ENCODE assay signal across 9 cellular contexts in genomic region chr3:33884204-33884561, GRCh38.
DNase-seq lines count a peak whose midpoint lies in the region; ATAC-seq and TF ChIP-seq lines count a peak whose summit lies in the region.
"Had no signal": no experiment of that assay in that cellular context is flagged by ENCODE, and none has a peak within 500 bp of the region (broad histone marks: within the 10 kb centered on the region; RNA-seq: fewer than 3 reads in every experiment).

No MANE protein-coding gene starts in this region.

- DNase-seq in MCF 10A (ENCODE audit: unreplicated experiment): peak; percentile 37
- DNase-seq in mammary epithelial cell: no peak
- DNase-seq in PC-3: peak; percentile 24
- DNase-seq in cardiac muscle cell (ENCODE audit: low read depth in 1 of 2, low spot score in 1 of 2): peak; percentile 21 to 46
- DNase-seq in thoracic aorta (ENCODE audit: low spot score): no peak
- DNase-seq in putamen (ENCODE audit: low spot score): no peak
- DNase-seq: activated naive CD8-positive, alpha-beta T cell treated with anti-CD3 and anti-CD28 coated beads, Interleukin-2, amount 10 ng/mL, durations not matched to agents 7 days and 5 days had no signal

- POLR2A ChIA-PET in MCF 10A (lab: Yijun Ruan, JAX): interaction anchor here (2.8 kb wide), 1 partner anchor 800 kb away, joined by 10 read pairs; no protein-coding TSS in a partner anchor
- POLR2A ChIA-PET in PC-3 (lab: Charles Lee; ENCODE audit: unreplicated experiment): no interaction called here

- intact Hi-C loops in MCF 10A (cut with micrococcal nuclease) (no loop called here), mammary epithelial cell (cut with micrococcal nuclease) (loop anchor here (1.0 to 5.0 kb wide), 3 partner anchors 96 to 800 kb away; no protein-coding TSS in a partner anchor), PC-3 (cut with micrococcal nuclease) (loop anchor here (5.0 kb wide), 2 partner anchors 98 to 1773 kb away; no protein-coding TSS in a partner anchor)

- H3K27me3 Mint-ChIP-seq in MCF 10A (ENCODE audit: insufficient read depth, unreplicated experiment): peaks cover 27% of the 10 kb centered on the region

- ATAC-seq in PC-3 (peak; percentile 60), thoracic aorta (ENCODE audit: insufficient number of reproducible peaks, low FRiP score, low read depth) (no peak), GM19035 (IDR thresholded peaks at IDR 0.05; ENCODE audit: unreplicated experiment) (no peak), GM21447 (IDR thresholded peaks at IDR 0.05; ENCODE audit: unreplicated experiment) (no peak)

- no peak overlapping the region for H3K9ac ChIP-seq in mammary epithelial cell (ENCODE audit: insufficient read depth, low read length)
- H3K9ac ChIP-seq in PC-3 (ENCODE audit: low read length): no peak overlapping the region

- H3K4me3 Mint-ChIP-seq in MCF 10A (ENCODE audit: unreplicated experiment): no peak overlapping the region
- H3K4me3 Mint-ChIP-seq: activated naive CD8-positive, alpha-beta T cell treated with anti-CD3 and anti-CD28 coated beads, Interleukin-2, amount 10 ng/mL, durations not matched to agents 7 days and 5 days had no signal

- H4K20me1 ChIP-seq in mammary epithelial cell (ENCODE audit: insufficient read depth, low read length) (no peaks in the 10 kb centered on the region), PC-3 (ENCODE audit: low read length) (no peaks in the 10 kb centered on the region)

- H3K4me2 ChIP-seq in mammary epithelial cell (ENCODE audit: insufficient read depth, low read depth, low read length) (no peak overlapping the region), PC-3 (ENCODE audit: low read length) (no peak overlapping the region)

- H3K4me3 ChIP-seq in mammary epithelial cell (replicated peaks in 1 of 3; ENCODE audit: insufficient read depth in 1 of 3, low read depth in 2 of 3, low read length in 3 of 3) (no peak overlapping the region), PC-3 (ENCODE audit: low read length) (no peak overlapping the region), cardiac muscle cell (no peak overlapping the region), thoracic aorta (peak overlapping the region; percentile 62)

- peak; percentile 33 for TF ChIP-seq CTCF in MCF 10A (IDR thresholded peaks at IDR 0.05; ENCODE audit: unreplicated experiment)
- TF ChIP-seq CTCF in mammary epithelial cell (conservative IDR thresholded peaks at IDR 0.05 in 1 of 2, IDR thresholded peaks at IDR 0.05 in 1 of 2; ENCODE audit: extremely low read depth in 1 of 2, insufficient read depth in 1 of 2, low read depth in 1 of 2, low read length in 2 of 2): no peak
- peak; percentile 27 for TF ChIP-seq CTCF in PC-3 (conservative IDR thresholded peaks at IDR 0.05; ENCODE audit: low read depth, low read length)
- TF ChIP-seq CTCF in cardiac muscle cell (IDR thresholded peaks at IDR 0.05; ENCODE audit: low read depth, low read length): peak; percentile 33
- peak; percentile 51 for TF ChIP-seq CTCF in thoracic aorta (IDR thresholded peaks at IDR 0.05)

- in situ Hi-C loops in mammary epithelial cell (cut with MboI; ENCODE audit: low sequenced_read_pairs in 2 of 2): loop anchor here in 1 of 2 donors (25.0 kb wide), 1 partner anchor 803 kb away; no protein-coding TSS in a partner anchor

- no peaks in the 10 kb centered on the region for H3K9me2 ChIP-seq in PC-3 (replicated peaks; ENCODE audit: low read length)

- H3K27me3 ChIP-seq in mammary epithelial cell (ENCODE audit: insufficient read depth, low read length) (no peaks in the 10 kb centered on the region), PC-3 (ENCODE audit: low read length) (no peaks in the 10 kb centered on the region), cardiac muscle cell (no peaks in the 10 kb centered on the region), thoracic aorta (replicated peaks; ENCODE audit: insufficient read depth) (no peaks in the 10 kb centered on the region)

- H3K9me3 ChIP-seq in mammary epithelial cell (replicated peaks; ENCODE audit: insufficient read depth, low read length) (no peaks in the 10 kb centered on the region), PC-3 (ENCODE audit: low read length) (no peaks in the 10 kb centered on the region), cardiac muscle cell (ENCODE audit: low read depth) (no peaks in the 10 kb centered on the region), thoracic aorta (no peaks in the 10 kb centered on the region)

- peaks cover 14% of the 10 kb centered on the region for H3K4me1 ChIP-seq in mammary epithelial cell (ENCODE audit: insufficient read depth, low read length)
- H3K4me1 ChIP-seq in PC-3 (ENCODE audit: insufficient read depth, low read length): no peaks in the 10 kb centered on the region
- peaks cover 8% of the 10 kb centered on the region for H3K4me1 ChIP-seq in cardiac muscle cell (ENCODE audit: low read depth)
- H3K4me1 ChIP-seq in thoracic aorta (ENCODE audit: control insufficient read depth in 1 of 2, low read depth in 2 of 2): peaks cover 4 to 10% of the 10 kb centered on the region in 2 donors

- peaks cover 9% of the 10 kb centered on the region for H3K4me1 Mint-ChIP-seq in MCF 10A (ENCODE audit: insufficient read depth, unreplicated experiment)

- H3K36me3 Mint-ChIP-seq in MCF 10A (ENCODE audit: insufficient read depth, unreplicated experiment): no peaks in the 10 kb centered on the region
- H3K36me3 Mint-ChIP-seq: activated naive CD8-positive, alpha-beta T cell treated with anti-CD3 and anti-CD28 coated beads, Interleukin-2, amount 10 ng/mL, durations not matched to agents 7 days and 5 days had no signal

- WGBS in mammary epithelial cell (ENCODE audit: low coverage, missing lambda C conversion rate): 76% methylated on average over 7 of the region's 9 CpGs

- CTCF ChIA-PET in MCF 10A (lab: Yijun Ruan, JAX) (interaction anchor here (0.6 to 12.9 kb wide), 22 partner anchors 9 to 1300 kb away, joined by 3 to 253 read pairs (median 5); no protein-coding TSS in a partner anchor), mammary epithelial cell (lab: Charles Lee; ENCODE audit: low non-redundant PET) (interaction anchor here (0.6 to 2.9 kb wide), 5 partner anchors 65 to 1041 kb away, joined by 3 to 19 read pairs (median 3); no protein-coding TSS in a partner anchor), PC-3 (lab: Charles Lee) (interaction anchor here (0.5 to 2.0 kb wide), 4 partner anchors 21 to 800 kb away, joined by 3 to 16 read pairs (median 9); no protein-coding TSS in a partner anchor)

- no peak overlapping the region for H3K27ac Mint-ChIP-seq in MCF 10A (ENCODE audit: low read depth, unreplicated experiment)
- H3K27ac Mint-ChIP-seq: activated naive CD8-positive, alpha-beta T cell treated with anti-CD3 and anti-CD28 coated beads, Interleukin-2, amount 10 ng/mL, durations not matched to agents 7 days and 5 days had no signal

- H3K79me2 ChIP-seq in mammary epithelial cell (ENCODE audit: insufficient read depth, low read length) (no peaks in the 10 kb centered on the region), PC-3 (ENCODE audit: low read length) (no peaks in the 10 kb centered on the region)

- H3K27ac ChIP-seq in mammary epithelial cell (ENCODE audit: insufficient read depth, low read depth, low read length) (no peak overlapping the region), PC-3 (ENCODE audit: low read length) (no peak overlapping the region), cardiac muscle cell (no peak overlapping the region), thoracic aorta (no peak overlapping the region)

- H2AFZ ChIP-seq in mammary epithelial cell (ENCODE audit: low read depth, low read length) (no peak overlapping the region), PC-3 (ENCODE audit: low read length) (peak overlapping the region; percentile 31; the same call in 1 of the 2 replicates)

- H3F3A ChIP-seq in PC-3 (ENCODE audit: low read length, unreplicated experiment): no peaks in the 10 kb centered on the region

- dilution Hi-C loops in mammary epithelial cell (cut with HindIII; ENCODE audit: low sequenced_read_pairs): no loop called here

- no peaks in the 10 kb centered on the region for H3K9me3 Mint-ChIP-seq in MCF 10A (ENCODE audit: unreplicated experiment)
- H3K9me3 Mint-ChIP-seq: activated naive CD8-positive, alpha-beta T cell treated with anti-CD3 and anti-CD28 coated beads, Interleukin-2, amount 10 ng/mL, durations not matched to agents 7 days and 5 days had no signal

- no peaks in the 10 kb centered on the region for H3K36me3 ChIP-seq in mammary epithelial cell (ENCODE audit: insufficient read depth, low read length)
- no peaks in the 10 kb centered on the region for H3K36me3 ChIP-seq in PC-3 (ENCODE audit: low read depth, low read length)
- no peaks in the 10 kb centered on the region for H3K36me3 ChIP-seq in cardiac muscle cell
- no peaks in the 10 kb centered on the region for H3K36me3 ChIP-seq in thoracic aorta

- BruUV-seq in MCF 10A (replicated peaks; lab: Mats Ljungman, UMichigan): no TSS peak
- BruUV-seq in mammary epithelial cell (replicated peaks; lab: Mats Ljungman, UMichigan): no TSS peak
- no TSS peak for BruUV-seq in PC-3 (replicated peaks; lab: Mats Ljungman, UMichigan)

Comparison
In these comparisons a context has a peak if more than half of its experiments do, and no peak if none do; other contexts are left out.
1. DNase-seq: peak in MCF 10A (single experiment), PC-3 (single experiment) and cardiac muscle cell (2 of 2); none in mammary epithelial cell (single experiment), thoracic aorta (single experiment) and putamen (single experiment).
2. CTCF ChIP-seq: peak in MCF 10A (single experiment), PC-3 (single experiment), cardiac muscle cell (single experiment) and thoracic aorta (single experiment); none in mammary epithelial cell (0 of 2).